ENCODE assay signal across 23 cellular contexts in the genomic region with DNA sequence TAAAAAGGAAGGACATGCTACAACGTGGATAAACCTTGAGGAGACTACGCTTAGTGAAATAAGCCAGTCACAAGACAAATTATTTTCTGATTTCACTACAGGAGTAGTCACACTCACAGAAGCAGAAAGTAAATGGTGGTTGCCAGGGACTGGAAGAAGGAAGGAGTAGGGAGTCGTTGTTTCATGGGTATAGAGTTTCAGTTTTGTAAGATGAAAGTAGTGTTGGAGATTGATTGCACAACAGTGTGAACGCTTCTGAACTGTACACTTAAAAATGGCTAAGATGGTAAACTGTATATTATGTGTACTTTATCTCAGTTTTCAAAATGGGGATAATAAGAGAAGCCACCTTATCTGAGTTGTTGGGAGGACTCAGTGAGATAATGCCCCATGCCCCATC. TPM values are rescaled to one million over a fixed set of nuclear protein-coding genes. Genes with fewer than 3 reads are reported as not detected.
A peak's percentile ranks its signal among the peaks of the same experiment; 100 is the strongest.
DNase-seq lines count a peak whose midpoint lies in the region; ATAC-seq and TF ChIP-seq lines count a peak whose summit lies in the region.
"Had no signal": no experiment of that assay in that cellular context is flagged by ENCODE, and none has a peak within 500 bp of the region (broad histone marks: within the 10 kb centered on the region; RNA-seq: fewer than 3 reads in every experiment).

No MANE protein-coding gene starts in this region.

- peak overlapping the region; percentile 50 for H3K27ac ChIP-seq in RWPE1
- H3K27ac ChIP-seq: dorsolateral prefrontal cortex, esophagus muscularis mucosa, Peyer's patch, right atrium auricular region, stomach, upper lobe of right lung, VCaP had no signal

- no peaks in the 10 kb centered on the region for H3K36me3 Mint-ChIP-seq in natural killer cell treated with Interleukin-12 subunit alpha and Interleukin-12 subunit beta and Interleukin-15 and Interleukin-18, amount 100 ng/mL, for 72 hours
- H3K36me3 Mint-ChIP-seq in natural killer cell, result no peaks in the 10 kb centered on the region
- no peaks in the 10 kb centered on the region for H3K36me3 Mint-ChIP-seq in nephron progenitor cell (ENCODE audit: low read depth)
- H3K36me3 Mint-ChIP-seq: activated naive CD4-positive, alpha-beta T cell treated with anti-CD3 and anti-CD28 coated beads, Interleukin-2, amount 50 U/mL, for 24 hours had no signal

- ATAC-seq in natural killer cell treated with Interleukin-12 subunit alpha and Interleukin-12 subunit beta and Interleukin-15 and Interleukin-18, amount 100 ng/mL, for 72 hours, result no peak
- no peak for ATAC-seq in natural killer cell
- ATAC-seq: activated T-cell treated with anti-CD3 and anti-CD28 coated beads, Interleukin-2, amount 50 U/mL, for 4 hours; left colon; upper lobe of right lung had no signal

- CTCF ChIA-PET in RWPE1 (lab: Yijun Ruan, JAX), result no interaction called here

- no peak for DNase-seq in natural killer cell treated with Interleukin-12 subunit alpha and Interleukin-12 subunit beta and Interleukin-15 and Interleukin-18, amount 100 ng/mL, for 72 hours (ENCODE audit: low spot score)
- DNase-seq in natural killer cell (no peak), RWPE1 (ENCODE audit: low spot score) (no peak), fibroblast of pulmonary artery (ENCODE audit: low read depth) (peak; percentile 47), T-helper 1 cell (no peak), nephron progenitor cell (no peak), posterior cingulate gyrus (no peak), EL (no peak)
- DNase-seq: ACHN; activated CD4-positive, alpha-beta memory T cell treated with anti-CD3 and anti-CD28 coated beads for 36 hours; activated T-cell treated with anti-CD3 and anti-CD28 coated beads, Interleukin-2, amount 50 U/mL, for 4 hours; dorsolateral prefrontal cortex; left colon; NCI-H1048; NCI-H69; Peyer's patch; stomach; upper lobe of right lung had no signal

- POLR2A ChIA-PET in RWPE1 (lab: Yijun Ruan, JAX; ENCODE audit: low non-redundant PET), result no interaction called here

- intact Hi-C loops in natural killer cell (cut with micrococcal nuclease), result no loop called here
- intact Hi-C loops in posterior cingulate gyrus (cut with DNase I), result no loop called here

- peaks cover 15 to 19% of the 10 kb centered on the region in 2 donors for H3K27me3 Mint-ChIP-seq in natural killer cell treated with Interleukin-12 subunit alpha and Interleukin-12 subunit beta and Interleukin-15 and Interleukin-18, amount 100 ng/mL, for 72 hours
- H3K27me3 Mint-ChIP-seq in natural killer cell (ENCODE audit: low read depth in 2 of 2), result peaks cover 31 to 34% of the 10 kb centered on the region in 2 donors
- H3K27me3 Mint-ChIP-seq in nephron progenitor cell (ENCODE audit: low read depth, poor library complexity), result peaks cover 29% of the 10 kb centered on the region

- H3K4me3 ChIP-seq in fibroblast of pulmonary artery (replicated peaks; ENCODE audit: low read depth, low read length), result no peak overlapping the region
- H3K4me3 ChIP-seq: dorsolateral prefrontal cortex, esophagus muscularis mucosa, Peyer's patch, right atrium auricular region, stomach, upper lobe of right lung had no signal

- TF ChIP-seq CTCF in natural killer cell (IDR thresholded peaks at IDR 0.05) (no peak), RWPE1 (conservative IDR thresholded peaks at IDR 0.05; ENCODE audit: low read depth) (no peak), fibroblast of pulmonary artery (IDR thresholded peaks at IDR 0.05; ENCODE audit: low read length, missing control alignments) (no peak), nephron progenitor cell (IDR thresholded peaks at IDR 0.05) (no peak)

- H3K4me3 Mint-ChIP-seq in natural killer cell treated with Interleukin-12 subunit alpha and Interleukin-12 subunit beta and Interleukin-15 and Interleukin-18, amount 100 ng/mL, for 72 hours, result peak overlapping the region; percentile 6
- no peak overlapping the region for H3K4me3 Mint-ChIP-seq in natural killer cell
- no peak overlapping the region for H3K4me3 Mint-ChIP-seq in nephron progenitor cell
- H3K4me3 Mint-ChIP-seq: activated CD4-positive, alpha-beta memory T cell treated with anti-CD3 and anti-CD28 coated beads for 36 hours; activated naive CD4-positive, alpha-beta T cell treated with anti-CD3 and anti-CD28 coated beads, Interleukin-2, amount 50 U/mL, for 24 hours; activated T-cell treated with anti-CD3 and anti-CD28 coated beads, Interleukin-2, amount 50 U/mL, for 4 hours; brain had no signal

- peak overlapping the region in 1 of 2 donors; percentile 9 for H3K27ac Mint-ChIP-seq in natural killer cell treated with Interleukin-12 subunit alpha and Interleukin-12 subunit beta and Interleukin-15 and Interleukin-18, amount 100 ng/mL, for 72 hours
- H3K27ac Mint-ChIP-seq in natural killer cell, result no peak overlapping the region
- H3K27ac Mint-ChIP-seq in nephron progenitor cell, result no peak overlapping the region
- H3K27ac Mint-ChIP-seq: activated CD4-positive, alpha-beta memory T cell treated with anti-CD3 and anti-CD28 coated beads for 36 hours; activated naive CD4-positive, alpha-beta T cell treated with anti-CD3 and anti-CD28 coated beads, Interleukin-2, amount 50 U/mL, for 24 hours; brain had no signal

- H3K4me1 Mint-ChIP-seq in natural killer cell treated with Interleukin-12 subunit alpha and Interleukin-12 subunit beta and Interleukin-15 and Interleukin-18, amount 100 ng/mL, for 72 hours (ENCODE audit: low read depth in 2 of 2), result peaks cover 27 to 30% of the 10 kb centered on the region in 2 donors
- H3K4me1 Mint-ChIP-seq in natural killer cell (peaks cover 11 to 26% of the 10 kb centered on the region in 2 donors), nephron progenitor cell (peaks cover 23% of the 10 kb centered on the region)

- no peaks in the 10 kb centered on the region for H3K9me3 Mint-ChIP-seq in natural killer cell treated with Interleukin-12 subunit alpha and Interleukin-12 subunit beta and Interleukin-15 and Interleukin-18, amount 100 ng/mL, for 72 hours
- H3K9me3 Mint-ChIP-seq in natural killer cell, result no peaks in the 10 kb centered on the region
- no peaks in the 10 kb centered on the region for H3K9me3 Mint-ChIP-seq in nephron progenitor cell
- H3K9me3 Mint-ChIP-seq: activated CD4-positive, alpha-beta memory T cell treated with anti-CD3 and anti-CD28 coated beads for 36 hours; activated naive CD4-positive, alpha-beta T cell treated with anti-CD3 and anti-CD28 coated beads, Interleukin-2, amount 50 U/mL, for 24 hours; activated T-cell treated with anti-CD3 and anti-CD28 coated beads, Interleukin-2, amount 50 U/mL, for 4 hours; brain had no signal

RNA-seq across cellular contexts. Expression of gene SLC22A4, which starts 4.1 kb away (rescaled TPM):
- 1 to 10 TPM in 1 of 2 donors, under 1 TPM in 1; 0.93 to 2.5 TPM for total RNA-seq in natural killer cell treated with Interleukin-12 subunit alpha and Interleukin-12 subunit beta and Interleukin-15 and Interleukin-18, amount 100 ng/mL, for 72 hours
- total RNA-seq in natural killer cell, result 1 to 10 TPM in 1 of 3 donors, under 1 TPM in 2; 0.14 to 2.3 (median 0.27) TPM

RNA-seq across cellular contexts. Expression of gene PDLIM4, which starts 40.8 kb away (rescaled TPM):
- not detected for total RNA-seq in natural killer cell treated with Interleukin-12 subunit alpha and Interleukin-12 subunit beta and Interleukin-15 and Interleukin-18, amount 100 ng/mL, for 72 hours
- total RNA-seq in natural killer cell, result not detected
- total RNA-seq: activated CD4-positive, alpha-beta memory T cell treated with anti-CD3 and anti-CD28 coated beads for 36 hours had no signal
